Comparison of ENCODE assay signal across 16 cellular contexts in genomic region chr18:79927597-79928562, GRCh38. TPM values are rescaled to one million over a fixed set of nuclear protein-coding genes. Genes with fewer than 3 reads are reported as not detected.
A peak's percentile ranks its signal among the peaks of the same experiment; 100 is the strongest.
DNase-seq lines count a peak whose midpoint lies in the region; ATAC-seq and TF ChIP-seq lines count a peak whose summit lies in the region.
"Had no signal": no experiment of that assay in that cellular context is flagged by ENCODE, and none has a peak within 500 bp of the region (broad histone marks: within the 10 kb centered on the region; RNA-seq: fewer than 3 reads in every experiment).

No MANE protein-coding gene starts in this region.

- TF ChIP-seq POLR2A in uterus (IDR thresholded peaks at IDR 0.05) = no peak

- H3K4me3 ChIP-seq in right atrium auricular region (no peak overlapping the region), osteoblast (ENCODE audit: insufficient read depth, low read length) (no peak overlapping the region), uterus (no peak overlapping the region)
- H3K4me3 ChIP-seq: body of pancreas, heart right ventricle, K562 had no signal

- H3K27me3 ChIP-seq in right atrium auricular region (no peaks in the 10 kb centered on the region), osteoblast (ENCODE audit: insufficient read depth, low read length) (no peaks in the 10 kb centered on the region), uterus (no peaks in the 10 kb centered on the region)
- H3K27me3 ChIP-seq: body of pancreas, heart right ventricle had no signal

- intact Hi-C loops in Right ventricle myocardium superior (cut with DNase I) = no loop called here
- intact Hi-C loops in uterus (cut with DNase I; ENCODE audit: low total_unique reads) = no loop called here

- H3K27ac ChIP-seq in right atrium auricular region (no peak overlapping the region), osteoblast (ENCODE audit: low read depth, low read length) (no peak overlapping the region), uterus (no peak overlapping the region)
- H3K27ac ChIP-seq: heart right ventricle, HL-60, parathyroid adenoma had no signal

- H4K20me1 ChIP-seq in osteoblast (ENCODE audit: insufficient read depth, low read length) = peaks cover 26% of the 10 kb centered on the region

- H3K79me2 ChIP-seq in osteoblast (ENCODE audit: insufficient read depth, low read length) = peaks cover 48% of the 10 kb centered on the region

- peaks cover 0 to 41% of the 10 kb centered on the region in 2 donors for H3K9me3 ChIP-seq in right atrium auricular region
- H3K9me3 ChIP-seq in osteoblast (ENCODE audit: low read depth, low read length) = peaks cover 5% of the 10 kb centered on the region
- H3K9me3 ChIP-seq in uterus = peaks cover 0 to 33% of the 10 kb centered on the region in 2 donors

- H3K4me2 ChIP-seq in osteoblast (ENCODE audit: insufficient read depth, low read length) = no peak overlapping the region

- no peak for ATAC-seq in Right ventricle myocardium superior (ENCODE audit: poor library complexity)
- peak; percentile 17 for ATAC-seq in esophagus mucosa
- ATAC-seq: body of pancreas, heart right ventricle, K562 had no signal

- TF ChIP-seq CTCF in right atrium auricular region (IDR thresholded peaks at IDR 0.05) (no peak), osteoblast (IDR thresholded peaks at IDR 0.05; ENCODE audit: extremely low read depth, low read depth, low read length) (no peak), uterus (IDR thresholded peaks at IDR 0.05) (no peak)

- H3K4me1 ChIP-seq in right atrium auricular region (peaks cover 0 to 12% of the 10 kb centered on the region in 2 donors), osteoblast (ENCODE audit: insufficient read depth, low read length) (no peaks in the 10 kb centered on the region), uterus (peaks cover 0 to 8% of the 10 kb centered on the region in 2 donors)

- peaks cover 28% of the 10 kb centered on the region for H3K36me3 ChIP-seq in right atrium auricular region
- peaks cover 17% of the 10 kb centered on the region for H3K36me3 ChIP-seq in osteoblast (ENCODE audit: insufficient read depth, low read length)
- H3K36me3 ChIP-seq in uterus = no peaks in the 10 kb centered on the region

- DNase-seq in Right ventricle myocardium superior (peak; percentile 43), right atrium auricular region (ENCODE audit: low spot score) (no peak), osteoblast (ENCODE audit: insufficient read length, low spot score, missing footprints) (peak; percentile 52), uterus (peak; percentile 1 to 11), DMS 273 (lab: John Stamatoyannopoulos, UW; ENCODE audit: unreplicated experiment) (no peak)
- no peak for DNase-seq in stimulated activated CD4-positive, alpha-beta T cell treated with anti-CD3 and anti-CD28 coated beads, Interleukin-12 subunit alpha, Interleukin-12 subunit beta, amount 100 ng/mL, for 4 hours
- no peak for DNase-seq in NK-92 treated with Interleukin-12 subunit alpha and Interleukin-12 subunit beta, amount 100 ng/mL, for 24 hours (lab: John Stamatoyannopoulos, UW)
- DNase-seq: activated naive CD4-positive, alpha-beta T cell treated with anti-CD3 and anti-CD28 coated beads, Interleukin-2, amount 10 ng/mL, durations not matched to agents 7 days and 5 days; heart right ventricle; NCI-H1048; T-helper 1 cell had no signal

- H2AFZ ChIP-seq in osteoblast (ENCODE audit: low read length) = no peak overlapping the region
- H2AFZ ChIP-seq: parathyroid adenoma had no signal

RNA-seq across cellular contexts. Expression of gene SLC66A2, which starts 23.6 kb away (rescaled TPM):
- total RNA-seq in Right ventricle myocardium superior = 25.4 TPM
- 10 to 100 TPM; 21.4 to 22.9 TPM for total RNA-seq in right atrium auricular region
- 29.1 TPM for total RNA-seq in esophagus mucosa
- 31.8 and 35.8 TPM in 2 replicates for total RNA-seq in osteoblast
- total RNA-seq in uterus = 10 to 100 TPM; 20.3 to 42.5 (median 32.5) TPM

RNA-seq across cellular contexts. Expression of gene HSBP1L1, which starts 36.6 kb away (rescaled TPM):
- total RNA-seq in Right ventricle myocardium superior = 13.8 TPM
- total RNA-seq in right atrium auricular region = 10 to 100 TPM in 1 of 2 donors, 1 to 10 TPM in 1; 8.6 to 13.0 TPM
- total RNA-seq in esophagus mucosa = 15.5 TPM
- total RNA-seq in osteoblast = 9.4 and 11.2 TPM in 2 replicates
- total RNA-seq in uterus = 10 to 100 TPM in 2 of 4 donors, 1 to 10 TPM in 2; 6.6 to 21.3 (median 15.0) TPM
- total RNA-seq: K562 had no signal

Comparison
In these comparisons a context has a peak if more than half of its experiments do, and no peak if none do; other contexts are left out.
1. DNase-seq: peak in Right ventricle myocardium superior (single experiment), osteoblast (single experiment) and uterus (2 of 2); none in right atrium auricular region (single experiment), DMS 273 (single experiment), stimulated activated CD4-positive, alpha-beta T cell treated with anti-CD3 and anti-CD28 coated beads, Interleukin-12 subunit alpha, Interleukin-12 subunit beta, amount 100 ng/mL, for 4 hours (single experiment) and NK-92 treated with Interleukin-12 subunit alpha and Interleukin-12 subunit beta, amount 100 ng/mL, for 24 hours (single experiment).